In genomic region chr1:18908911-18909771, GRCh38 we compare ENCODE assay signal across 17 cellular contexts. TPM values are rescaled to one million over a fixed set of nuclear protein-coding genes. Genes with fewer than 3 reads are reported as not detected.
DNase-seq lines count a peak whose midpoint lies in the region; ATAC-seq and TF ChIP-seq lines count a peak whose summit lies in the region.
"Had no signal": no experiment of that assay in that cellular context is flagged by ENCODE, and none has a peak within 500 bp of the region (broad histone marks: within the 10 kb centered on the region; RNA-seq: fewer than 3 reads in every experiment).

No MANE protein-coding gene starts in this region.

- H3K9me3 Mint-ChIP-seq in activated naive CD4-positive, alpha-beta T cell treated with anti-CD3 and anti-CD28 coated beads, Interleukin-2, amount 50 U/mL, for 24 hours, result no peaks in the 10 kb centered on the region
- H3K9me3 Mint-ChIP-seq in T-cell, result no peaks in the 10 kb centered on the region

- no peaks in the 10 kb centered on the region for H3K27me3 Mint-ChIP-seq in activated naive CD4-positive, alpha-beta T cell treated with anti-CD3 and anti-CD28 coated beads, Interleukin-2, amount 50 U/mL, for 24 hours
- no peaks in the 10 kb centered on the region for H3K27me3 Mint-ChIP-seq in T-cell

- no peak overlapping the region for H3K4me3 ChIP-seq in neutrophil (ENCODE audit: low read depth in 1 of 2, low read length in 1 of 2)
- H3K4me3 ChIP-seq: body of pancreas, right atrium auricular region, SJCRH30 had no signal

- peaks cover 30% of the 10 kb centered on the region for H3K4me1 Mint-ChIP-seq in activated naive CD4-positive, alpha-beta T cell treated with anti-CD3 and anti-CD28 coated beads, Interleukin-2, amount 50 U/mL, for 24 hours
- peaks cover 11 to 23% (median 19%) of the 10 kb centered on the region in 3 donors for H3K4me1 Mint-ChIP-seq in T-cell

- CTCF ChIA-PET in T-cell (lab: Charles Lee), result interaction anchor here (0.5 to 3.4 kb wide), 10 partner anchors 15 to 271 kb away, joined by 3 to 26 read pairs (median 3); no protein-coding TSS in a partner anchor

- no peaks in the 10 kb centered on the region for H3K36me3 ChIP-seq in neutrophil
- H3K36me3 ChIP-seq: SJCRH30 had no signal

- peak overlapping the region; percentile 81 for H3K27ac Mint-ChIP-seq in activated naive CD4-positive, alpha-beta T cell treated with anti-CD3 and anti-CD28 coated beads, Interleukin-2, amount 50 U/mL, for 24 hours
- H3K27ac Mint-ChIP-seq in T-cell, result no peak overlapping the region
- H3K27ac Mint-ChIP-seq: activated T-cell treated with anti-CD3 and anti-CD28 coated beads, Interleukin-2, amount 50 U/mL, for 72 hours had no signal

- no peak for ATAC-seq in T-cell (replicated peaks in 1 of 4)
- ATAC-seq: body of pancreas had no signal

- H3K4me1 ChIP-seq in neutrophil (ENCODE audit: control insufficient read depth in 1 of 2, insufficient read depth in 1 of 2, low read depth in 1 of 2, low read length in 1 of 2), result peaks cover 27 to 33% of the 10 kb centered on the region in 2 experiments

- no peaks in the 10 kb centered on the region for H3K27me3 ChIP-seq in neutrophil
- H3K27me3 ChIP-seq: body of pancreas, right atrium auricular region, SJCRH30 had no signal

- intact Hi-C loops in posterior cingulate gyrus (cut with DNase I), result loop anchor here (5.0 kb wide), 1 partner anchor 188 kb away; no protein-coding TSS in a partner anchor

- no peaks in the 10 kb centered on the region for H3K9me3 ChIP-seq in neutrophil
- H3K9me3 ChIP-seq: body of pancreas, right atrium auricular region, SJCRH30 had no signal

- no peak for TF ChIP-seq CTCF in neutrophil (IDR thresholded peaks at IDR 0.05)

- POLR2A ChIA-PET in T-cell (lab: Charles Lee), result no interaction called here

- no peak overlapping the region for H3K4me3 Mint-ChIP-seq in activated naive CD4-positive, alpha-beta T cell treated with anti-CD3 and anti-CD28 coated beads, Interleukin-2, amount 50 U/mL, for 24 hours
- H3K4me3 Mint-ChIP-seq in T-cell, result no peak overlapping the region
- H3K4me3 Mint-ChIP-seq: activated T-cell treated with anti-CD3 and anti-CD28 coated beads, Interleukin-2, amount 50 U/mL, for 72 hours had no signal

- peak overlapping the region; percentile 80 for H3K27ac ChIP-seq in neutrophil
- H3K27ac ChIP-seq: KMS-11, SJCRH30 had no signal

- H3K36me3 Mint-ChIP-seq in activated naive CD4-positive, alpha-beta T cell treated with anti-CD3 and anti-CD28 coated beads, Interleukin-2, amount 50 U/mL, for 24 hours, result peaks cover 18% of the 10 kb centered on the region
- H3K36me3 Mint-ChIP-seq in T-cell, result peaks cover 31% of the 10 kb centered on the region

- DNase-seq in activated T-cell treated with anti-CD3 and anti-CD28 coated beads for 48 hours (ENCODE audit: low read depth), result peak; percentile 23
- no peak for DNase-seq in activated T-cell treated with anti-CD3 and anti-CD28 coated beads, Interleukin-2, amount 50 U/mL, for 48 hours
- peak in 75 of 76 experiments; percentile 25 to 92 (median 75) for DNase-seq in HUDEP-2 (lab: John Stamatoyannopoulos, UW; ENCODE audit: unreplicated experiment in 76 of 76)
- no peak for DNase-seq in DMS79 (lab: John Stamatoyannopoulos, UW)
- DNase-seq in T-cell, result no peak
- DNase-seq in posterior cingulate gyrus, result no peak
- DNase-seq: activated T-cell treated with anti-CD3 and anti-CD28 coated beads, Interleukin-2, amount 50 U/mL, for 72 hours; body of pancreas; H7; NCI-H1417; SJCRH30; stimulated activated naive CD4-positive, alpha-beta T cell had no signal

RNA-seq across cellular contexts. Expression of gene ALDH4A1, which starts 6.8 kb away (rescaled TPM):
- 1 to 10 TPM in 4 of 5 donors, under 1 TPM in 1; 0.85 to 2.8 (median 2.2) TPM for total RNA-seq in T-cell

RNA-seq across cellular contexts. Expression of gene IFFO2, which starts 47.3 kb away (rescaled TPM):
- total RNA-seq in T-cell, result 10 to 100 TPM; 36.0 to 76.2 (median 37.7) TPM

RNA-seq across cellular contexts. Expression of gene TAS1R2, which starts 49.7 kb away (rescaled TPM):
- total RNA-seq in T-cell, result not detected
- total RNA-seq: activated T-cell treated with anti-CD3 and anti-CD28 coated beads, Interleukin-2, amount 50 U/mL, for 72 hours; body of pancreas; lung microvascular endothelial cell; right atrium auricular region; SJCRH30 had no signal

Comparison
In these comparisons a context has a peak if more than half of its experiments do, and no peak if none do; other contexts are left out.
1. DNase-seq: peak in activated T-cell treated with anti-CD3 and anti-CD28 coated beads for 48 hours (single experiment) and HUDEP-2 (75 of 76); none in activated T-cell treated with anti-CD3 and anti-CD28 coated beads, Interleukin-2, amount 50 U/mL, for 48 hours (0 of 2), DMS79 (single experiment), T-cell (0 of 34) and posterior cingulate gyrus (0 of 10).